Comparison of ENCODE assay signal across 8 cellular contexts in the genomic region with DNA sequence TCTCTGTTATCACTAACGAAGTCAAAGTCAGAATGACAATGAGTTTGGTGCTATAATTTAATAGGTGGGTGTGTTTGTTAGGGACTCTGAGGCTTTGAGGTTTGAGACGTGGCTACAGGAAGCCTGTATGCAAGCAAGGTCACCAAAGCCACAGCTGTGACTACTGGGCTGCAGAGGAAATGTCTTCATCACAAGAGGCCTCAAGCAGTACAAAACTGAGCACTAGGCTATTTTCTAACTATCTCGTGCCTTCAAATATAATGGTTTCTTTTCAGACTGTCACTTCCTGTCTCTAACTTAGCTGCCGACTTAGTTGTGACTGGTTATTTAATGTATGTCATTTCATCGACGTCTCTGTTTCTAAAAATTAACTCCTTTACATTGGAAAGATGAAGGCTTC.
DNase-seq lines count a peak whose midpoint lies in the region; ATAC-seq and FAIRE-seq lines count a peak whose summit lies in the region.

No MANE protein-coding gene starts in this region.

- intact Hi-C loops in sciatic nerve (cut with DNase I): no loop called here

- DNase-seq in GM18507 (ENCODE audit: extremely low spot score, insufficient read length, low read depth) (peak; percentile 8), Kasumi-1 (lab: John Stamatoyannopoulos, UW) (peak; percentile 79 to 82), sciatic nerve (ENCODE audit: low spot score) (no peak), hepatic stellate cell (ENCODE audit: low spot score) (no peak), medulla oblongata (ENCODE audit: extremely low spot score) (no peak), NCI-H2227 (lab: John Stamatoyannopoulos, UW; ENCODE audit: unreplicated experiment) (no peak), NCI-H2227 treated with DMSO at 0.1 percent for 48 hours (lab: John Stamatoyannopoulos, UW) (no peak)
- DNase-seq in activated T-helper 9 cell treated with anti-CD3 and anti-CD28 coated beads, Interleukin-2, amount 50 U/mL, for 16 hours (ENCODE audit: low read depth): peak; percentile 16

- ATAC-seq in sciatic nerve: peak; percentile 65

- FAIRE-seq in GM18507 (lab: Jason Lieb, UNC): no peak

Comparison
In these comparisons a context has a peak if more than half of its experiments do, and no peak if none do; other contexts are left out.
1. DNase-seq: peak in GM18507 (single experiment), Kasumi-1 (2 of 2) and activated T-helper 9 cell treated with anti-CD3 and anti-CD28 coated beads, Interleukin-2, amount 50 U/mL, for 16 hours (single experiment); none in sciatic nerve (single experiment), hepatic stellate cell (single experiment), medulla oblongata (single experiment), NCI-H2227 (single experiment) and NCI-H2227 treated with DMSO at 0.1 percent for 48 hours (single experiment).